Comparison of ENCODE assay signal across 15 cellular contexts in genomic region chrX:120195786-120196185, GRCh38. TPM values are rescaled to one million over a fixed set of nuclear protein-coding genes. Genes with fewer than 3 reads are reported as not detected.
"Had no signal": no experiment of that assay in that cellular context is flagged by ENCODE, and none has a peak within 500 bp of the region (broad histone marks: within the 10 kb centered on the region; RNA-seq: fewer than 3 reads in every experiment).

No MANE protein-coding gene starts in this region.

RNA-seq across cellular contexts. Expression of gene RHOXF2, which starts 37.4 kb away (rescaled TPM):
- total RNA-seq: natural killer cell, occipital lobe, posterior vena cava, pulmonary artery endothelial cell, right atrium auricular region, sciatic nerve, smooth muscle cell, spleen, suprapubic skin, transverse colon, upper lobe of right lung, urinary bladder, uterus had no signal
- polyA plus RNA-seq: neural cell, ovary, smooth muscle cell, urinary bladder had no signal
